2 cellular contexts compared by ENCODE assay signal in genomic region chr15:90823455-90823974, GRCh38.
A peak's percentile ranks its signal among the peaks of the same experiment; 100 is the strongest.
TF ChIP-seq lines count a peak whose summit lies in the region.

No MANE protein-coding gene starts in this region.

TF ChIP-seq in GM12878, 131 proteins besides CTCF, POLR2A, EP300 and RAD21:
- TF ChIP-seq PRDM15 (CRISPR knock-in tag; IDR thresholded peaks at IDR 0.05) (no peak), NR2C1 (IDR thresholded peaks at IDR 0.05) (0 out of 2 replicates have a peak, but pooled peaks have one; percentile 9)

TF ChIP-seq in HepG2, 621 proteins besides CTCF, POLR2A, EP300 and RAD21:
- TF ChIP-seq ZNF768 (CRISPR knock-in tag; IDR thresholded peaks at IDR 0.05) (peak; percentile 72), DPF2 (CRISPR knock-in tag; IDR thresholded peaks at IDR 0.05; ENCODE audit: borderline replicate concordance, low read depth) (no peak)
